ENCODE assay signal across 31 cellular contexts in genomic region chr18:41059126-41059415, GRCh38.
"Had no signal": no experiment of that assay in that cellular context is flagged by ENCODE, and none has a peak within 500 bp of the region (broad histone marks: within the 10 kb centered on the region; RNA-seq: fewer than 3 reads in every experiment).

No MANE protein-coding gene starts in this region.

- DNase-seq: activated CD4-positive, alpha-beta memory T cell treated with anti-CD3 and anti-CD28 coated beads, Interleukin-2, amount 10 ng/mL, durations not matched to agents 7 days and 5 days; activated CD4-positive, alpha-beta T cell treated with anti-CD3 and anti-CD28 coated beads for 1 hour; activated CD4-positive, alpha-beta T cell treated with anti-CD3 and anti-CD28 coated beads for 4 hours; activated CD4-positive, alpha-beta T cell treated with anti-CD3 and anti-CD28 coated beads, Interleukin-2, amount 10 ng/mL, durations not matched to agents 7 days and 5 days; activated CD4-positive, alpha-beta T cell treated with anti-CD3 and anti-CD28 coated beads, Interleukin-2, amount 50 U/mL, for 4 hours; activated CD8-positive, alpha-beta memory T cell treated with anti-CD3 and anti-CD28 coated beads, Interleukin-2, amount 50 U/mL, for 48 hours; activated effector memory CD4-positive, alpha-beta T cell treated with Interleukin-2 at 50 U/mL for 16 hours; activated gamma-delta T cell treated with Interleukin-2 at 50 U/mL for 16 hours; activated naive CD4-positive, alpha-beta T cell treated with anti-CD3 and anti-CD28 coated beads for 36 hours; activated naive CD8-positive, alpha-beta T cell treated with anti-CD3 and anti-CD28 coated beads for 36 hours; activated naive CD8-positive, alpha-beta T cell treated with anti-CD3 and anti-CD28 coated beads, Interleukin-2, amount 50 U/mL, for 24 hours; activated T-cell treated with anti-CD3 and anti-CD28 coated beads for 4 hours; activated T-cell treated with anti-CD3 and anti-CD28 coated beads, Interleukin-2, amount 50 U/mL, for 4 hours; adrenal gland; amygdala; aorta; body of pancreas; caudate nucleus; effector CD8-positive, alpha-beta T cell; esophagus squamous epithelium; foreskin melanocyte; heart right ventricle; T-helper 2 cell had no signal

- H3K9me3 ChIP-seq: adrenal gland, body of pancreas, esophagus squamous epithelium, gastroesophageal sphincter had no signal

- H3K27ac ChIP-seq: adrenal gland, body of pancreas, epithelial cell of prostate, esophagus squamous epithelium, gastroesophageal sphincter, heart right ventricle had no signal

- H3K36me3 ChIP-seq: adrenal gland, esophagus squamous epithelium, gastroesophageal sphincter, heart right ventricle had no signal

- H3K4me3 ChIP-seq: adrenal gland, body of pancreas, esophagus squamous epithelium, gastroesophageal sphincter, heart right ventricle had no signal

- H3K36me3 Mint-ChIP-seq: activated naive CD4-positive, alpha-beta T cell treated with anti-CD3 and anti-CD28 coated beads, Interleukin-2, amount 50 U/mL, for 24 hours; activated naive CD8-positive, alpha-beta T cell treated with anti-CD3 and anti-CD28 coated beads for 36 hours; WTC11 had no signal

- H3K4me3 Mint-ChIP-seq: activated CD4-positive, alpha-beta memory T cell treated with anti-CD3 and anti-CD28 coated beads, Interleukin-2, amount 10 ng/mL, durations not matched to agents 7 days and 5 days; activated CD4-positive, alpha-beta T cell treated with anti-CD3 and anti-CD28 coated beads, Interleukin-2, amount 10 ng/mL, durations not matched to agents 7 days and 5 days; activated naive CD4-positive, alpha-beta T cell treated with anti-CD3 and anti-CD28 coated beads for 36 hours; activated naive CD4-positive, alpha-beta T cell treated with anti-CD3 and anti-CD28 coated beads, Interleukin-2, amount 50 U/mL, for 24 hours; activated naive CD8-positive, alpha-beta T cell treated with anti-CD3 and anti-CD28 coated beads for 36 hours; activated naive CD8-positive, alpha-beta T cell treated with anti-CD3 and anti-CD28 coated beads, Interleukin-2, amount 50 U/mL, for 24 hours; activated T-cell treated with anti-CD3 and anti-CD28 coated beads, Interleukin-2, amount 50 U/mL, for 4 hours; activated T-helper 17 cell treated with anti-CD3 and anti-CD28 coated beads, Interleukin-2, amount 50 U/mL, for 72 hours; WTC11 had no signal

- H3K9me3 Mint-ChIP-seq: activated CD4-positive, alpha-beta T cell treated with anti-CD3 and anti-CD28 coated beads, Interleukin-2, amount 10 ng/mL, durations not matched to agents 7 days and 5 days; activated naive CD4-positive, alpha-beta T cell treated with anti-CD3 and anti-CD28 coated beads, Interleukin-2, amount 50 U/mL, for 24 hours; WTC11 had no signal

- H3K27me3 ChIP-seq: adrenal gland, body of pancreas, esophagus squamous epithelium, gastroesophageal sphincter, heart right ventricle had no signal

- H3K4me1 Mint-ChIP-seq: activated CD4-positive, alpha-beta memory T cell treated with anti-CD3 and anti-CD28 coated beads, Interleukin-2, amount 10 ng/mL, durations not matched to agents 7 days and 5 days; activated CD4-positive, alpha-beta T cell treated with anti-CD3 and anti-CD28 coated beads, Interleukin-2, amount 10 ng/mL, durations not matched to agents 7 days and 5 days; activated naive CD4-positive, alpha-beta T cell treated with anti-CD3 and anti-CD28 coated beads, Interleukin-2, amount 50 U/mL, for 24 hours; activated naive CD8-positive, alpha-beta T cell treated with anti-CD3 and anti-CD28 coated beads for 36 hours; activated naive CD8-positive, alpha-beta T cell treated with anti-CD3 and anti-CD28 coated beads, Interleukin-2, amount 50 U/mL, for 24 hours; activated T-helper 17 cell treated with anti-CD3 and anti-CD28 coated beads, Interleukin-2, amount 50 U/mL, for 72 hours; WTC11 had no signal

- H3K27ac Mint-ChIP-seq: activated CD4-positive, alpha-beta memory T cell treated with anti-CD3 and anti-CD28 coated beads, Interleukin-2, amount 10 ng/mL, durations not matched to agents 7 days and 5 days; activated CD4-positive, alpha-beta T cell treated with anti-CD3 and anti-CD28 coated beads, Interleukin-2, amount 10 ng/mL, durations not matched to agents 7 days and 5 days; activated naive CD4-positive, alpha-beta T cell treated with anti-CD3 and anti-CD28 coated beads for 36 hours; activated naive CD4-positive, alpha-beta T cell treated with anti-CD3 and anti-CD28 coated beads, Interleukin-2, amount 50 U/mL, for 24 hours; activated naive CD8-positive, alpha-beta T cell treated with anti-CD3 and anti-CD28 coated beads for 36 hours; activated naive CD8-positive, alpha-beta T cell treated with anti-CD3 and anti-CD28 coated beads, Interleukin-2, amount 50 U/mL, for 24 hours; activated T-helper 17 cell treated with anti-CD3 and anti-CD28 coated beads, Interleukin-2, amount 50 U/mL, for 72 hours; WTC11 had no signal

- H3K27me3 Mint-ChIP-seq: activated CD4-positive, alpha-beta memory T cell treated with anti-CD3 and anti-CD28 coated beads, Interleukin-2, amount 10 ng/mL, durations not matched to agents 7 days and 5 days; activated CD4-positive, alpha-beta T cell treated with anti-CD3 and anti-CD28 coated beads, Interleukin-2, amount 10 ng/mL, durations not matched to agents 7 days and 5 days; activated naive CD4-positive, alpha-beta T cell treated with anti-CD3 and anti-CD28 coated beads, Interleukin-2, amount 50 U/mL, for 24 hours; activated naive CD8-positive, alpha-beta T cell treated with anti-CD3 and anti-CD28 coated beads for 36 hours; activated naive CD8-positive, alpha-beta T cell treated with anti-CD3 and anti-CD28 coated beads, Interleukin-2, amount 50 U/mL, for 24 hours; activated T-helper 17 cell treated with anti-CD3 and anti-CD28 coated beads, Interleukin-2, amount 50 U/mL, for 72 hours had no signal

- FAIRE-seq: colon, endometrium, endothelial cell of umbilical vein had no signal

- H3K4me1 ChIP-seq: adrenal gland, body of pancreas, esophagus squamous epithelium, gastroesophageal sphincter, heart right ventricle had no signal
